8 cellular contexts compared by ENCODE assay signal in genomic region chr3:84547971-84548970, GRCh38.
A peak's percentile ranks its signal among the peaks of the same experiment; 100 is the strongest.
DNase-seq lines count a peak whose midpoint lies in the region; ATAC-seq lines count a peak whose summit lies in the region.

No MANE protein-coding gene starts in this region.

- peaks cover 2% of the 10 kb centered on the region for H3K9me3 Mint-ChIP-seq in memory B cell

- H3K27ac Mint-ChIP-seq in memory B cell = no peak overlapping the region

- DNase-seq in AG20443 (ENCODE audit: low spot score) = peak; percentile 37
- peak; percentile 79 for DNase-seq in NCI-H524 treated with DMSO at 0.1 percent for 48 hours (lab: John Stamatoyannopoulos, UW)
- peak; percentile 24 for DNase-seq in cerebellum (ENCODE audit: low spot score)
- no peak for DNase-seq in memory B cell (ENCODE audit: low spot score in 2 of 2)
- no peak for DNase-seq in RKO (ENCODE audit: low spot score)
- no peak for DNase-seq in central memory CD4-positive, alpha-beta T cell

- no peaks in the 10 kb centered on the region for H3K4me1 Mint-ChIP-seq in memory B cell

- no peak overlapping the region for H3K4me3 Mint-ChIP-seq in memory B cell

- no peaks in the 10 kb centered on the region for H3K27me3 Mint-ChIP-seq in memory B cell

- no peaks in the 10 kb centered on the region for H3K36me3 Mint-ChIP-seq in memory B cell

- peak; percentile 93 for ATAC-seq in GM19023 (IDR thresholded peaks at IDR 0.05; ENCODE audit: unreplicated experiment)
- peak; percentile 95 for ATAC-seq in HG03103 (IDR thresholded peaks at IDR 0.05; ENCODE audit: low read depth, unreplicated experiment)
- peak; percentile 56 for ATAC-seq in memory B cell (ENCODE audit: low read depth)

Comparison
In these comparisons a context has a peak if more than half of its experiments do, and no peak if none do; other contexts are left out.
1. DNase-seq: peak in AG20443 (single experiment), NCI-H524 treated with DMSO at 0.1 percent for 48 hours (single experiment) and cerebellum (single experiment); none in memory B cell (0 of 2), RKO (single experiment) and central memory CD4-positive, alpha-beta T cell (single experiment).
2. Peak in every context shown above with its lines, with median percentiles within 50 percentile points of each other: ATAC-seq.